Comparison of ENCODE assay signal across 26 cellular contexts in the genomic region with DNA sequence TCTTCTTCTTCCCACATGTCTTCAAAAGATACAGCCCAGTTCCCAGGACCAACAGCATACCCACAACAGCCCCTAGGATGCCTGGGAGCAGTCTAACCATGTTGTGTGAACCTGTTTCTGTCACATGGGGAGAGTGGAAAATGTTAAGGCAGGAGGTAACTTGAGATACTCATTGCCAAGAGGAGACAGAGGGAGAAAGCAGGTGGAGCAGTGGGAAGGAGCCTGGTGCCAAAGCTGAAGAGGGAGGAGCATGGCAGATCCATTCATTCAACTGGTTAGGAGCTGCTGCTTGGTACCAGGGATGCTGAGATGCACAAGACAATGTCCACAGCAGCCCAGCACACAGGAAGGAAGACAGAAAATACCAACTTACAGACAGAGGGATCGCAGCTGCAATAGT.
"Had no signal": no experiment of that assay in that cellular context is flagged by ENCODE, and none has a peak within 500 bp of the region (broad histone marks: within the 10 kb centered on the region; RNA-seq: fewer than 3 reads in every experiment).

No MANE protein-coding gene starts in this region.

- H3K27ac ChIP-seq: HL-60, KMS-11, RWPE1 had no signal

- H3K9me3 ChIP-seq: SK-N-SH had no signal

- H3K9ac ChIP-seq: KMS-11, SK-N-SH had no signal

- H3K4me2 ChIP-seq: KMS-11, SK-N-SH had no signal

- H3K36me3 Mint-ChIP-seq: T-cell had no signal

- H3K4me3 Mint-ChIP-seq: T-cell had no signal

- H3K27ac Mint-ChIP-seq: IgD-negative memory B cell, T-cell had no signal

- H3K4me3 ChIP-seq: K562 had no signal

- ATAC-seq: K562, Panc1, PC-3, T-cell had no signal

- H3K4me1 Mint-ChIP-seq: T-cell had no signal

- H3K9me3 Mint-ChIP-seq: IgD-negative memory B cell, T-cell had no signal

- DNase-seq: Kasumi-1; MV-4-11; NCI-H1048; NCI-H1105 treated with DMSO at 0.1 percent for 48 hours; NCI-H1417 treated with DMSO at 0.1 percent for 48 hours; NCI-H146; NCI-H1694 treated with DMSO at 0.1 percent for 48 hours; NCI-H1930; NCI-H2081; NCI-H2107; NCI-H2227 treated with DMSO at 0.1 percent for 48 hours; NCI-H524; NCI-H526 treated with DMSO at 0.1 percent for 48 hours; NCI-H748 treated with DMSO at 0.1 percent for 48 hours; NK-92 treated with Interleukin-12 subunit alpha and Interleukin-12 subunit beta, amount 100 ng/mL, for 24 hours; PC-3; SHP77; SK-N-SH; SW 1271; T-cell had no signal
